ENCODE assay signal across 23 cellular contexts in genomic region chr5:4976918-4977317, GRCh38.
DNase-seq lines count a peak whose midpoint lies in the region; ATAC-seq, FAIRE-seq and TF ChIP-seq lines count a peak whose summit lies in the region.
"Had no signal": no experiment of that assay in that cellular context is flagged by ENCODE, and none has a peak within 500 bp of the region (broad histone marks: within the 10 kb centered on the region; RNA-seq: fewer than 3 reads in every experiment).

No MANE protein-coding gene starts in this region.

- H3K27me3 ChIP-seq in GM23248 (replicated peaks; ENCODE audit: insufficient read depth) = peaks cover 52% of the 10 kb centered on the region
- no peaks in the 10 kb centered on the region for H3K27me3 ChIP-seq in pancreas
- H3K27me3 ChIP-seq: Peyer's patch had no signal

- FAIRE-seq in kidney (lab: Jason Lieb, UNC) (peak; percentile 88), pancreas (lab: Jason Lieb, UNC) (no peak)
- FAIRE-seq: A549, GM12891, H1, HepG2 had no signal

- ATAC-seq in pancreas (peak in 3 of 4 donors; percentile 49 to 70 (median 64)), HG02623 (IDR thresholded peaks at IDR 0.05; ENCODE audit: unreplicated experiment) (no peak), HG02884 (IDR thresholded peaks at IDR 0.05; ENCODE audit: unreplicated experiment) (no peak)
- ATAC-seq in naive thymus-derived CD8-positive, alpha-beta T cell = no peak
- ATAC-seq: A549, HepG2 had no signal

- no peaks in the 10 kb centered on the region for H3K36me3 ChIP-seq in GM23248 (ENCODE audit: low read depth)
- H3K36me3 ChIP-seq in kidney (ENCODE audit: control insufficient read depth in 1 of 2, insufficient read depth in 2 of 2, low read length in 2 of 2) = no peaks in the 10 kb centered on the region
- no peaks in the 10 kb centered on the region for H3K36me3 ChIP-seq in pancreas
- H3K36me3 ChIP-seq: Peyer's patch had no signal

- in situ Hi-C loops in GM23248 (cut with MboI) = no loop called here

- peaks cover 0 to 4% (median 0%) of the 10 kb centered on the region in 9 donors for H3K9me3 Mint-ChIP-seq in naive thymus-derived CD8-positive, alpha-beta T cell

- no peak overlapping the region for H3K27ac ChIP-seq in GM23248
- peak overlapping the region; percentile 26 to 55 for H3K27ac ChIP-seq in kidney (ENCODE audit: low read depth in 2 of 2, low read length in 2 of 2)
- no peak overlapping the region for H3K27ac ChIP-seq in pancreas
- H3K27ac ChIP-seq: A549, C4-2B, Peyer's patch had no signal

- H3K4me1 ChIP-seq in GM23248 (ENCODE audit: insufficient read depth) (peaks cover 10% of the 10 kb centered on the region; the same call in 1 of the 2 replicates), kidney (ENCODE audit: control insufficient read depth in 1 of 2, insufficient read depth in 1 of 2, low read depth in 1 of 2, low read length in 2 of 2) (peaks cover 6 to 25% of the 10 kb centered on the region in 2 donors), pancreas (no peaks in the 10 kb centered on the region)
- H3K4me1 ChIP-seq: A549, Peyer's patch had no signal

- no peaks in the 10 kb centered on the region for H3K4me1 Mint-ChIP-seq in naive thymus-derived CD8-positive, alpha-beta T cell

- POLR2A ChIA-PET in naive thymus-derived CD8-positive, alpha-beta T cell (lab: Charles Lee) = no interaction called here

- no peaks in the 10 kb centered on the region for H4K20me1 ChIP-seq in GM23248 (ENCODE audit: insufficient read depth)

- H3K9me2 ChIP-seq in GM23248 (ENCODE audit: insufficient read depth) = no peaks in the 10 kb centered on the region

- DNase-seq in GM23248 (peak; percentile 57), astrocyte of the hippocampus (ENCODE audit: low read depth, low spot score) (peak; percentile 82), kidney (no peak), pancreas (no peak), midbrain (lab: John Stamatoyannopoulos, UW) (no peak)
- DNase-seq in naive thymus-derived CD8-positive, alpha-beta T cell = no peak
- DNase-seq: DMS 273 treated with DMSO at 0.1 percent for 48 hours, GF-D8, KG1, NCI-H1092, NCI-H146, NCI-H2107, NCI-H2227 treated with DMSO at 0.1 percent for 48 hours, NCI-H524, Peyer's patch, SHP77 had no signal

- 59 to 60% methylated on average over 1 of the region's 1 CpG for WGBS in GM23248 (ENCODE audit: low coverage in 1 of 2, low lambda C conversion rate in 2 of 2, missing lambda C conversion rate in 2 of 2), 2 experiments
- 30 to 35% methylated on average over 1 of the region's 1 CpG for WGBS in pancreas, 2 donors

- no peak overlapping the region for H3K27ac Mint-ChIP-seq in naive thymus-derived CD8-positive, alpha-beta T cell

- no peak overlapping the region for H2AFZ ChIP-seq in GM23248

- H3K4me2 ChIP-seq in GM23248 (ENCODE audit: unreplicated experiment) = no peak overlapping the region
- H3K4me2 ChIP-seq: A549 had no signal

- H3K4me3 Mint-ChIP-seq in naive thymus-derived CD8-positive, alpha-beta T cell = no peak overlapping the region

- H3K27me3 Mint-ChIP-seq in naive thymus-derived CD8-positive, alpha-beta T cell = peaks cover 0 to 8% (median 0%) of the 10 kb centered on the region in 5 donors

- no peak overlapping the region for H3K9ac ChIP-seq in GM23248
- H3K9ac ChIP-seq in kidney (ENCODE audit: low read length in 2 of 2) = no peak overlapping the region

- H3K79me2 ChIP-seq in GM23248 (ENCODE audit: insufficient read depth) = no peaks in the 10 kb centered on the region

- peaks cover 7% of the 10 kb centered on the region for H3F3A ChIP-seq in GM23248 (ENCODE audit: insufficient read depth)

- no peaks in the 10 kb centered on the region for H3K36me3 Mint-ChIP-seq in naive thymus-derived CD8-positive, alpha-beta T cell

- TF ChIP-seq CTCF in kidney (IDR thresholded peaks at IDR 0.05; ENCODE audit: borderline replicate concordance, extremely low read depth, insufficient read depth) (no peak), pancreas (IDR thresholded peaks at IDR 0.05) (no peak)

- H3K4me3 ChIP-seq in GM23248 (no peak overlapping the region), kidney (ENCODE audit: low read length in 2 of 2) (no peak overlapping the region), pancreas (no peak overlapping the region)
- H3K4me3 ChIP-seq: A549, Peyer's patch had no signal

- intact Hi-C loops in kidney (cut with DNase I) = no loop called here
- intact Hi-C loops in pancreas (cut with DNase I) = no loop called here

- no peaks in the 10 kb centered on the region for H3K9me3 ChIP-seq in GM23248 (ENCODE audit: low read depth)
- H3K9me3 ChIP-seq in kidney (ENCODE audit: control insufficient read depth in 1 of 2, low read length in 2 of 2) = no peaks in the 10 kb centered on the region
- no peaks in the 10 kb centered on the region for H3K9me3 ChIP-seq in pancreas
- H3K9me3 ChIP-seq: A549, Peyer's patch had no signal

Comparison
In these comparisons a context has a peak if more than half of its experiments do, and no peak if none do; other contexts are left out.
1. DNase-seq: peak in GM23248 (single experiment) and astrocyte of the hippocampus (single experiment); none in kidney (single experiment), pancreas (0 of 6), midbrain (single experiment) and naive thymus-derived CD8-positive, alpha-beta T cell (0 of 10).
2. H3K27ac ChIP-seq: peak in kidney (2 of 2); none in GM23248 (single experiment) and pancreas (0 of 4).
3. ATAC-seq: peak in pancreas (3 of 4); none in HG02623 (single experiment), naive thymus-derived CD8-positive, alpha-beta T cell (0 of 2) and HG02884 (single experiment).